Comparison of ENCODE assay signal across 12 cellular contexts in genomic region chr14:77738559-77739250, GRCh38. TPM values are rescaled to one million over a fixed set of nuclear protein-coding genes. Genes with fewer than 3 reads are reported as not detected.
DNase-seq lines count a peak whose midpoint lies in the region; ATAC-seq and TF ChIP-seq lines count a peak whose summit lies in the region.
"Had no signal": no experiment of that assay in that cellular context is flagged by ENCODE, and none has a peak within 500 bp of the region (broad histone marks: within the 10 kb centered on the region; RNA-seq: fewer than 3 reads in every experiment).

No MANE protein-coding gene starts in this region.

- peak; percentile 30 for DNase-seq in activated CD4-positive, alpha-beta T cell treated with anti-CD3 and anti-CD28 coated beads for 48 hours
- DNase-seq in activated CD4-positive, alpha-beta T cell treated with anti-CD3 and anti-CD28 coated beads for 1 hour, result no peak
- DNase-seq in cardiac fibroblast (ENCODE audit: low read depth in 2 of 2) (peak; percentile 54 to 84), progenitor cell of endocrine pancreas (ENCODE audit: low spot score, unreplicated experiment) (no peak), WTC11 (ENCODE audit: low spot score) (no peak), NCI-H1092 (lab: John Stamatoyannopoulos, UW) (no peak)
- DNase-seq: NCI-H510A treated with DMSO at 0.1 percent for 48 hours, posterior cingulate gyrus had no signal

- ATAC-seq in HG03025 (IDR thresholded peaks at IDR 0.05; ENCODE audit: low FRiP score, unreplicated experiment), result peak; percentile 64
- no peak for ATAC-seq in GM19455 (IDR thresholded peaks at IDR 0.05; ENCODE audit: unreplicated experiment)
- ATAC-seq in WTC11, result no peak
- ATAC-seq: A549 had no signal

- H3K27ac Mint-ChIP-seq in progenitor cell of endocrine pancreas (peak overlapping the region; percentile 10), WTC11 (no peak overlapping the region)

- H3K9me3 Mint-ChIP-seq in progenitor cell of endocrine pancreas (ENCODE audit: low read depth), result no peaks in the 10 kb centered on the region
- no peaks in the 10 kb centered on the region for H3K9me3 Mint-ChIP-seq in WTC11

- H3K27me3 Mint-ChIP-seq in progenitor cell of endocrine pancreas, result no peaks in the 10 kb centered on the region
- H3K27me3 Mint-ChIP-seq in WTC11 (ENCODE audit: low read depth), result no peaks in the 10 kb centered on the region

- H3K36me3 Mint-ChIP-seq in progenitor cell of endocrine pancreas (ENCODE audit: insufficient read depth) (peaks cover 16% of the 10 kb centered on the region), WTC11 (peaks cover 53% of the 10 kb centered on the region)

- TF ChIP-seq CTCF in cardiac fibroblast (IDR thresholded peaks at IDR 0.05; ENCODE audit: low read depth, low read length), result no peak
- no peak for TF ChIP-seq CTCF in progenitor cell of endocrine pancreas (IDR thresholded peaks at IDR 0.05; ENCODE audit: unreplicated experiment)
- no peak for TF ChIP-seq CTCF in WTC11 (IDR thresholded peaks at IDR 0.05)

- CTCF ChIA-PET in WTC11 (lab: Charles Lee), result no interaction called here

- H3K4me1 Mint-ChIP-seq in progenitor cell of endocrine pancreas (ENCODE audit: low read depth) (no peaks in the 10 kb centered on the region), WTC11 (no peaks in the 10 kb centered on the region)

- no peak overlapping the region for H3K4me3 ChIP-seq in cardiac fibroblast (replicated peaks in 1 of 2; ENCODE audit: low read depth in 2 of 2, low read length in 2 of 2)
- H3K4me3 ChIP-seq: A549, cardiac muscle cell had no signal

- POLR2A ChIA-PET in WTC11 (lab: Charles Lee), result no interaction called here

- H3K4me3 Mint-ChIP-seq in progenitor cell of endocrine pancreas (ENCODE audit: low read depth) (no peak overlapping the region), WTC11 (no peak overlapping the region)

TF ChIP-seq in WTC11, 78 proteins besides CTCF, POLR2A, EP300 and RAD21 (continues in another document):
- TF ChIP-seq PRDM15 (CRISPR knock-in tag; IDR thresholded peaks at IDR 0.05) (no peak), NR1H2 (CRISPR knock-in tag; IDR thresholded peaks at IDR 0.05) (no peak), ETV6 (CRISPR knock-in tag; IDR thresholded peaks at IDR 0.05) (no peak), ZNF532 (CRISPR knock-in tag; IDR thresholded peaks at IDR 0.05; ENCODE audit: borderline replicate concordance) (no peak), GRHL2 (CRISPR knock-in tag; IDR thresholded peaks at IDR 0.05; ENCODE audit: insufficient replicate concordance, severe bottlenecking) (no peak), JAZF1 (CRISPR knock-in tag; IDR thresholded peaks at IDR 0.05) (no peak), ZNF423 (CRISPR knock-in tag; IDR thresholded peaks at IDR 0.05) (no peak), ZNF317 (CRISPR knock-in tag; IDR thresholded peaks at IDR 0.05; ENCODE audit: borderline replicate concordance, low read depth) (no peak), ZNF425 (CRISPR knock-in tag; conservative IDR thresholded peaks at IDR 0.05) (no peak), ZNF121 (CRISPR knock-in tag; IDR thresholded peaks at IDR 0.05) (no peak), NR2C2 (CRISPR knock-in tag; IDR thresholded peaks at IDR 0.05) (no peak)
- TF ChIP-seq, protein P1, sequence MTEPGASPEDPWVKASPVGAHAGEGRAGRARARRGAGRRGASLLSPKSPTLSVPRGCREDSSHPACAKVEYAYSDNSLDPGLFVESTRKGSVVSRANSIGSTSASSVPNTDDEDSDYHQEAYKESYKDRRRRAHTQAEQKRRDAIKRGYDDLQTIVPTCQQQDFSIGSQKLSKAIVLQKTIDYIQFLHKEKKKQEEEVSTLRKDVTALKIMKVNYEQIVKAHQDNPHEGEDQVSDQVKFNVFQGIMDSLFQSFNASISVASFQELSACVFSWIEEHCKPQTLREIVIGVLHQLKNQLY (CRISPR knock-in tag; IDR thresholded peaks at IDR 0.05), result no peak
- TF ChIP-seq, protein P2, sequence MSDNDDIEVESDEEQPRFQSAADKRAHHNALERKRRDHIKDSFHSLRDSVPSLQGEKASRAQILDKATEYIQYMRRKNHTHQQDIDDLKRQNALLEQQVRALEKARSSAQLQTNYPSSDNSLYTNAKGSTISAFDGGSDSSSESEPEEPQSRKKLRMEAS (CRISPR knock-in tag; IDR thresholded peaks at IDR 0.05), result no peak

RNA-seq across cellular contexts. Expression of gene SNW1, which starts 22.3 kb away (rescaled TPM):
- 78.5 and 90.8 TPM in 2 replicates for total RNA-seq in progenitor cell of endocrine pancreas
- total RNA-seq in WTC11 (2021), result 81.4 to 92.1 TPM (median 83.8 TPM) in 3 replicates

RNA-seq across cellular contexts. Expression of gene SLIRP, which starts 30.8 kb away (rescaled TPM):
- total RNA-seq in progenitor cell of endocrine pancreas (148 and 158 TPM in 2 replicates), WTC11 (2021) (317 to 377 TPM (median 325 TPM) in 3 replicates)

RNA-seq across cellular contexts. Expression of gene ALKBH1, which starts 30.9 kb away (rescaled TPM):
- total RNA-seq in progenitor cell of endocrine pancreas (14.4 and 14.5 TPM in 2 replicates), WTC11 (2021) (14.5 to 18.8 TPM (median 17.8 TPM) in 3 replicates)

Comparison
In these comparisons a context has a peak if more than half of its experiments do, and no peak if none do; other contexts are left out.
1. DNase-seq: peak in activated CD4-positive, alpha-beta T cell treated with anti-CD3 and anti-CD28 coated beads for 48 hours (single experiment) and cardiac fibroblast (2 of 2); none in activated CD4-positive, alpha-beta T cell treated with anti-CD3 and anti-CD28 coated beads for 1 hour (single experiment), progenitor cell of endocrine pancreas (single experiment), WTC11 (single experiment) and NCI-H1092 (single experiment).